Comparison of ENCODE assay signal across 11 cellular contexts in genomic region chr13:52348081-52348480, GRCh38. TPM values are rescaled to one million over a fixed set of nuclear protein-coding genes. Genes with fewer than 3 reads are reported as not detected.
A peak's percentile ranks its signal among the peaks of the same experiment; 100 is the strongest.
DNase-seq lines count a peak whose midpoint lies in the region; ATAC-seq and TF ChIP-seq lines count a peak whose summit lies in the region.
"Had no signal": no experiment of that assay in that cellular context is flagged by ENCODE, and none has a peak within 500 bp of the region (broad histone marks: within the 10 kb centered on the region; RNA-seq: fewer than 3 reads in every experiment).

No MANE protein-coding gene starts in this region.

- peak; percentile 88 for ATAC-seq in SK-N-SH treated with all-trans-retinoic acid at 6 μM for 48 hours
- ATAC-seq in GM21447 (IDR thresholded peaks at IDR 0.05; ENCODE audit: unreplicated experiment): no peak
- no peak for ATAC-seq in HG03457 (IDR thresholded peaks at IDR 0.05; ENCODE audit: unreplicated experiment)
- no peak for ATAC-seq in HG02571 (IDR thresholded peaks at IDR 0.05; ENCODE audit: unreplicated experiment)
- ATAC-seq: activated naive CD8-positive, alpha-beta T cell treated with anti-CD3 and anti-CD28 coated beads, Interleukin-2, amount 50 U/mL, for 24 hours had no signal

- TF ChIP-seq CTCF in fibroblast of pulmonary artery (IDR thresholded peaks at IDR 0.05; ENCODE audit: low read length, missing control alignments): no peak

- H3K4me3 ChIP-seq in fibroblast of pulmonary artery (replicated peaks; ENCODE audit: low read depth, low read length): no peak overlapping the region

- DNase-seq in GM04503 (ENCODE audit: low read depth) (peak; percentile 87), fibroblast of pulmonary artery (ENCODE audit: low read depth) (peak; percentile 95), pulmonary artery endothelial cell (ENCODE audit: low read depth, low spot score) (peak; percentile 52), ureter (ENCODE audit: low spot score) (no peak)
- DNase-seq: activated naive CD8-positive, alpha-beta T cell treated with anti-CD3 and anti-CD28 coated beads, Interleukin-2, amount 50 U/mL, for 24 hours; NCI-H526; posterior cingulate gyrus had no signal

TF ChIP-seq in SK-N-SH treated with all-trans-retinoic acid at 6 μM for 48 hours, 23 proteins besides CTCF, POLR2A, EP300 and RAD21:
- TF ChIP-seq CREB5 (CRISPR knock-in tag; IDR thresholded peaks at IDR 0.05; ENCODE audit: low read depth) (no peak), ZFP30 (CRISPR knock-in tag; IDR thresholded peaks at IDR 0.05) (peak; percentile 73)

RNA-seq across cellular contexts. Expression of gene THSD1, which starts 57.9 kb away (rescaled TPM):
- total RNA-seq in pulmonary artery endothelial cell (28.1 and 44.6 TPM in 2 replicates), ureter (6.0 TPM)
